In genomic region chr12:92602930-92603623, GRCh38 we compare ENCODE assay signal across 16 cellular contexts.
DNase-seq lines count a peak whose midpoint lies in the region; ATAC-seq and TF ChIP-seq lines count a peak whose summit lies in the region.
"Had no signal": no experiment of that assay in that cellular context is flagged by ENCODE, and none has a peak within 500 bp of the region (broad histone marks: within the 10 kb centered on the region; RNA-seq: fewer than 3 reads in every experiment).

No MANE protein-coding gene starts in this region.

- no peak for ATAC-seq in CD4-positive, alpha-beta T cell (ENCODE audit: poor library complexity)
- ATAC-seq in naive thymus-derived CD8-positive, alpha-beta T cell, result no peak
- no peak for ATAC-seq in HG02885 (IDR thresholded peaks at IDR 0.05; ENCODE audit: poor library complexity, unreplicated experiment)

- intact Hi-C loops in CD4-positive, alpha-beta T cell (cut with DNase I, micrococcal nuclease), result no loop called here

- no peak for DNase-seq in CD4-positive, alpha-beta T cell
- DNase-seq in EH (ENCODE audit: low read depth), result peak; percentile 28
- DNase-seq in adipocyte (ENCODE audit: low read depth), result peak; percentile 8
- DNase-seq in iris pigment epithelial cell (ENCODE audit: low read depth), result peak; percentile 53
- no peak for DNase-seq in OCI-M1 (lab: John Stamatoyannopoulos, UW)
- DNase-seq in naive thymus-derived CD8-positive, alpha-beta T cell, result no peak
- DNase-seq: activated CD8-positive, alpha-beta memory T cell treated with anti-CD3 and anti-CD28 coated beads for 24 hours; activated naive CD8-positive, alpha-beta T cell treated with anti-CD3 and anti-CD28 coated beads for 36 hours; effector memory CD8-positive, alpha-beta T cell; MG63; NCI-H187 treated with DMSO at 0.1 percent for 48 hours; NCI-H524 treated with DMSO at 0.1 percent for 48 hours had no signal

- no peak overlapping the region for H3K27ac ChIP-seq in CD4-positive, alpha-beta T cell (ENCODE audit: low read depth, low read length)
- H3K27ac ChIP-seq: C4-2B, SK-N-MC had no signal

- no peak overlapping the region for H3K4me3 ChIP-seq in adipocyte (ENCODE audit: low read length)
- H3K4me3 ChIP-seq: MG63, SK-N-MC had no signal

- peaks cover 13% of the 10 kb centered on the region for H3K36me3 Mint-ChIP-seq in CD4-positive, alpha-beta T cell (ENCODE audit: low read depth)
- H3K36me3 Mint-ChIP-seq in naive thymus-derived CD8-positive, alpha-beta T cell, result peaks cover 0 to 24% (median 18%) of the 10 kb centered on the region in 3 donors

- no peaks in the 10 kb centered on the region for H3K36me3 ChIP-seq in adipocyte (ENCODE audit: control insufficient read depth, insufficient read depth, low read length, severe bottlenecking)
- H3K36me3 ChIP-seq: MG63 had no signal

- TF ChIP-seq CTCF in CD4-positive, alpha-beta T cell (IDR thresholded peaks at IDR 0.05), result no peak

- peaks cover 14% of the 10 kb centered on the region for H3K9me3 Mint-ChIP-seq in CD4-positive, alpha-beta T cell
- H3K9me3 Mint-ChIP-seq in naive thymus-derived CD8-positive, alpha-beta T cell, result peaks cover 8 to 37% (median 23%) of the 10 kb centered on the region in 9 donors

- no peaks in the 10 kb centered on the region for H3K27me3 ChIP-seq in CD4-positive, alpha-beta T cell (ENCODE audit: control insufficient read depth, insufficient read depth, low read length)
- H3K27me3 ChIP-seq in adipocyte (replicated peaks; ENCODE audit: control insufficient read depth, insufficient read depth, low read length), result no peaks in the 10 kb centered on the region
- H3K27me3 ChIP-seq: MG63 had no signal

- no peak overlapping the region for H3K4me3 Mint-ChIP-seq in CD4-positive, alpha-beta T cell
- H3K4me3 Mint-ChIP-seq in naive thymus-derived CD8-positive, alpha-beta T cell, result no peak overlapping the region
- H3K4me3 Mint-ChIP-seq: activated naive CD8-positive, alpha-beta T cell treated with anti-CD3 and anti-CD28 coated beads for 36 hours; central memory CD8-positive, alpha-beta T cell; effector memory CD8-positive, alpha-beta T cell had no signal

- H3K4me1 Mint-ChIP-seq in CD4-positive, alpha-beta T cell (ENCODE audit: low read depth), result peaks cover 7% of the 10 kb centered on the region
- H3K4me1 Mint-ChIP-seq in naive thymus-derived CD8-positive, alpha-beta T cell, result peaks cover 1 to 34% (median 2%) of the 10 kb centered on the region in 4 donors

- peaks cover 12% of the 10 kb centered on the region for H3K9me3 ChIP-seq in CD4-positive, alpha-beta T cell (ENCODE audit: control insufficient read depth, low read length)
- H3K9me3 ChIP-seq in adipocyte (ENCODE audit: control insufficient read depth, low read length), result no peaks in the 10 kb centered on the region

- H3K27me3 Mint-ChIP-seq in CD4-positive, alpha-beta T cell, result no peaks in the 10 kb centered on the region
- H3K27me3 Mint-ChIP-seq in naive thymus-derived CD8-positive, alpha-beta T cell, result no peaks in the 10 kb centered on the region
- H3K27me3 Mint-ChIP-seq: activated naive CD8-positive, alpha-beta T cell treated with anti-CD3 and anti-CD28 coated beads for 36 hours; central memory CD8-positive, alpha-beta T cell; effector memory CD8-positive, alpha-beta T cell had no signal

- POLR2A ChIA-PET in CD4-positive, alpha-beta T cell (lab: Charles Lee), result no interaction called here
- POLR2A ChIA-PET in naive thymus-derived CD8-positive, alpha-beta T cell (lab: Charles Lee), result no interaction called here

- CTCF ChIA-PET in CD4-positive, alpha-beta T cell (lab: Charles Lee), result no interaction called here

- no peak overlapping the region for H3K9ac ChIP-seq in adipocyte (ENCODE audit: low read length)

- H3K4me1 ChIP-seq in adipocyte (ENCODE audit: control insufficient read depth, insufficient read depth, low read length), result peaks cover 63% of the 10 kb centered on the region

- H3K27ac Mint-ChIP-seq in CD4-positive, alpha-beta T cell, result peak overlapping the region; percentile 1
- H3K27ac Mint-ChIP-seq in naive thymus-derived CD8-positive, alpha-beta T cell, result peak overlapping the region in 4 of 10 donors; percentile 2 to 38 (median 30)

Comparison
In these comparisons a context has a peak if more than half of its experiments do, and no peak if none do; other contexts are left out.
1. DNase-seq: peak in EH (single experiment), adipocyte (single experiment) and iris pigment epithelial cell (single experiment); none in CD4-positive, alpha-beta T cell (0 of 10), OCI-M1 (single experiment) and naive thymus-derived CD8-positive, alpha-beta T cell (0 of 10).